Comparison of ENCODE assay signal across 30 cellular contexts in genomic region chr3:143771258-143771657, GRCh38.
"Had no signal": no experiment of that assay in that cellular context is flagged by ENCODE, and none has a peak within 500 bp of the region (broad histone marks: within the 10 kb centered on the region; RNA-seq: fewer than 3 reads in every experiment).

No MANE protein-coding gene starts in this region.

- DNase-seq: activated CD4-positive, alpha-beta T cell treated with anti-CD3 and anti-CD28 coated beads, Interleukin-2, amount 50 U/mL, for 1 hour; activated T-cell treated with anti-CD3 and anti-CD28 coated beads for 4 hours; amniotic stem cell; brain microvascular endothelial cell; central memory CD4-positive, alpha-beta T cell; dermis blood vessel endothelial cell; effector CD4-positive, alpha-beta T cell; heart left ventricle; hypothalamus; immature natural killer cell; kidney; left colon; midbrain; naive thymus-derived CD4-positive, alpha-beta T cell; ovary; retina; SK-N-SH; small intestine; stimulated activated CD4-positive, alpha-beta T cell treated with anti-CD3 and anti-CD28 coated beads, Interleukin-4, amount 100 ng/mL, for 24 hours; SW 1271; T-helper 9 cell; tibial artery; upper lobe of right lung had no signal

- ATAC-seq: heart left ventricle; left colon; naive thymus-derived CD4-positive, alpha-beta T cell; sciatic nerve; stimulated activated memory B cell treated with anti-CD40 and anti-IgM and Interleukin-4, amounts not matched to agents 10 μg/mL and 1 μg/mL and 100 μg/mL, for 72 hours had no signal

- H3K4me3 ChIP-seq: heart left ventricle, ovary, suprapubic skin, tibial artery, upper lobe of right lung had no signal

- H3K4me3 Mint-ChIP-seq: activated naive CD8-positive, alpha-beta T cell; immature natural killer cell; naive thymus-derived CD4-positive, alpha-beta T cell; stimulated activated memory B cell treated with anti-CD40 and anti-IgM and Interleukin-4, amounts not matched to agents 10 μg/mL and 1 μg/mL and 100 μg/mL, for 72 hours; T-helper 1 cell treated with Interleukin-12 subunit alpha and Interleukin-12 subunit beta and Interleukin-4 antibody, amounts not matched to agents 30 μg/mL and 1 μg/mL, for 36 hours had no signal

- H3K9me3 Mint-ChIP-seq: activated T-helper 2 cell treated with anti-CD3 and anti-CD28 coated beads, Interferon-gamma antibody, Interleukin-2, Interleukin-4, amounts not matched to agents 10 μg/mL and 5 μg/mL and 100 μg/mL, durations not matched to agents 14 hours and 24 hours and 36 hours; immature natural killer cell; naive thymus-derived CD4-positive, alpha-beta T cell; stimulated activated memory B cell treated with anti-CD40 and anti-IgM and Interleukin-4, amounts not matched to agents 10 μg/mL and 1 μg/mL and 100 μg/mL, for 72 hours; T-helper 1 cell treated with Interleukin-12 subunit alpha and Interleukin-12 subunit beta and Interleukin-4 antibody, amounts not matched to agents 30 μg/mL and 1 μg/mL, for 36 hours had no signal

- H3K36me3 Mint-ChIP-seq: stimulated activated memory B cell treated with anti-CD40 and anti-IgM and Interleukin-4, amounts not matched to agents 10 μg/mL and 1 μg/mL and 100 μg/mL, for 72 hours had no signal

- H3K27ac Mint-ChIP-seq: activated naive CD8-positive, alpha-beta T cell; activated T-helper 2 cell treated with anti-CD3 and anti-CD28 coated beads, Interferon-gamma antibody, Interleukin-2, Interleukin-4, amounts not matched to agents 10 μg/mL and 5 μg/mL and 100 μg/mL, durations not matched to agents 14 hours and 24 hours and 36 hours; immature natural killer cell; naive thymus-derived CD4-positive, alpha-beta T cell; progenitor cell of endocrine pancreas; stimulated activated memory B cell treated with anti-CD40 and anti-IgM and Interleukin-4, amounts not matched to agents 10 μg/mL and 1 μg/mL and 100 μg/mL, for 72 hours; T-helper 1 cell treated with Interleukin-12 subunit alpha and Interleukin-12 subunit beta and Interleukin-4 antibody, amounts not matched to agents 30 μg/mL and 1 μg/mL, for 36 hours had no signal

- H3K27me3 Mint-ChIP-seq: activated naive CD8-positive, alpha-beta T cell; progenitor cell of endocrine pancreas; stimulated activated memory B cell treated with anti-CD40 and anti-IgM and Interleukin-4, amounts not matched to agents 10 μg/mL and 1 μg/mL and 100 μg/mL, for 72 hours had no signal
